In the genomic region with DNA sequence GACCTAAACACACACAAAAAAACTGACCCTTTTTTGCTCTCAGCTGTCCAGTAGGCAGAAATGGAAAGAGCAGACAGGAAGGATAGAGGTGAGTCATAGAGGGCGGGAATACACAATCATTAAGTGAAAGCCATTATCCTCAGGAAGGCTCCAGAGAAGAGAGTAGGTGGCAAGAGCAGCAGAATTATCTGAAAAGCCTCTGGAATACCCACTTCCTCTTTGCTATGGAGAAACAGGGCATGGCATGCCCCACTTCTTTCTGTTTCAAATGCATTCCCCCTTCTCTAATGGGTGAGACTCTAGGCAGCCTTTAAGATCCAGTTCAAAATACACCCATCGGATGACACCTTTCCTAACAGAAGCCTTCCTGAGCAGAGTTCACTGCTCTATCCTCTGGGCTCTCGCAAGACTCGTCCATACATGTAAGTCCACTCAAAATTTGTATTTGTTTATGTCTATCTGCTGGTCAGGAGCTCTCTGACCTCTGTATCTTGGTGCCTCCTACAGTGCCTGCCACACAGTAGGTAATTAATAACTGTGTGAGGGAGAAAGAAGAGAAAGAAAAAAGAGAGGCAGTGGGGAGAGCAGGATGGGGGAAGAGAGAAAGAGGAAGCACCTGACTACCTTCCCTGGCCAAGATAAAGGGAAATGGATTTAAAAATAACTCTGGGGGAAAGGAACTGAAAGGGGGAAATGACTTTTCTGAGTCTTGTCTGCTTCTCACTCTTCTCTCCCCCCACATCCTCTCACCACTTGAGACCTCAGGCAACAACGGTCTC, we compare ENCODE assay signal across 7 cellular contexts. TPM values are rescaled to one million over a fixed set of nuclear protein-coding genes. Genes with fewer than 3 reads are reported as not detected.
A peak's percentile ranks its signal among the peaks of the same experiment; 100 is the strongest.
DNase-seq lines count a peak whose midpoint lies in the region; ATAC-seq and TF ChIP-seq lines count a peak whose summit lies in the region.
"Had no signal": no experiment of that assay in that cellular context is flagged by ENCODE, and none has a peak within 500 bp of the region (broad histone marks: within the 10 kb centered on the region; RNA-seq: fewer than 3 reads in every experiment).

No MANE protein-coding gene starts in this region.

- TF ChIP-seq POLR2A in ovary (IDR thresholded peaks at IDR 0.05), result no peak

- H3K36me3 Mint-ChIP-seq in CD14-positive monocyte, result peaks cover 0 to 3% of the 10 kb centered on the region in 2 donors
- H3K36me3 Mint-ChIP-seq in stimulated activated naive B cell treated with anti-CD40 and anti-IgM and Interleukin-4, amounts not matched to agents 10 μg/mL and 1 μg/mL and 100 μg/mL, for 72 hours, result peaks cover 0 to 5% of the 10 kb centered on the region in 2 donors

- peak overlapping the region; percentile 73 to 89 for H3K4me3 Mint-ChIP-seq in CD14-positive monocyte
- H3K4me3 Mint-ChIP-seq in stimulated activated naive B cell treated with anti-CD40 and anti-IgM and Interleukin-4, amounts not matched to agents 10 μg/mL and 1 μg/mL and 100 μg/mL, for 72 hours, result peak overlapping the region; percentile 47 to 80

- H3K9me3 ChIP-seq in duodenal mucosa (ENCODE audit: control insufficient read depth in 1 of 2, low read length in 2 of 2), result no peaks in the 10 kb centered on the region
- no peaks in the 10 kb centered on the region for H3K9me3 ChIP-seq in ovary

- H3K4me3 ChIP-seq in duodenal mucosa (ENCODE audit: low read depth in 1 of 2, low read length in 2 of 2) (peak overlapping the region; percentile 1 to 2), ovary (no peak overlapping the region)

- H3K27ac Mint-ChIP-seq in CD14-positive monocyte, result peak overlapping the region; percentile 93 to 97 (median 96)
- H3K27ac Mint-ChIP-seq in stimulated activated naive B cell treated with anti-CD40 and anti-IgM and Interleukin-4, amounts not matched to agents 10 μg/mL and 1 μg/mL and 100 μg/mL, for 72 hours, result peak overlapping the region; percentile 94

- TF ChIP-seq CTCF in CD14-positive monocyte (IDR thresholded peaks at IDR 0.05) (no peak), ovary (IDR thresholded peaks at IDR 0.05) (no peak)

- ATAC-seq in GM21367 (IDR thresholded peaks at IDR 0.05; ENCODE audit: unreplicated experiment), result peak; percentile 64
- peak; percentile 87 to 89 for ATAC-seq in stimulated activated naive B cell treated with anti-CD40 and anti-IgM and Interleukin-4, amounts not matched to agents 10 μg/mL and 1 μg/mL and 100 μg/mL, for 72 hours (replicated peaks)

- H3K9ac ChIP-seq in duodenal mucosa (ENCODE audit: low read depth in 1 of 2, low read length in 2 of 2), result no peak overlapping the region
- H3K9ac ChIP-seq: KMS-11 had no signal

- DNase-seq in CD14-positive monocyte (ENCODE audit: low spot score) (no peak), M059J (ENCODE audit: low read depth) (peak; percentile 76), ovary (no peak)
- DNase-seq in stimulated activated naive B cell treated with anti-CD40 and anti-IgM and Interleukin-4, amounts not matched to agents 10 μg/mL and 1 μg/mL and 100 μg/mL, for 72 hours, result peak; percentile 38

- H3K9me3 Mint-ChIP-seq in CD14-positive monocyte, result peaks cover 0 to 2% (median 0%) of the 10 kb centered on the region in 7 donors
- H3K9me3 Mint-ChIP-seq in stimulated activated naive B cell treated with anti-CD40 and anti-IgM and Interleukin-4, amounts not matched to agents 10 μg/mL and 1 μg/mL and 100 μg/mL, for 72 hours, result peaks cover 3% of the 10 kb centered on the region in 2 donors

- peaks cover 0 to 3% of the 10 kb centered on the region in 2 donors for H3K27me3 ChIP-seq in duodenal mucosa (ENCODE audit: control insufficient read depth in 1 of 2, insufficient read depth in 2 of 2, low read length in 2 of 2)
- H3K27me3 ChIP-seq in ovary, result no peaks in the 10 kb centered on the region

- H3K4me1 ChIP-seq in duodenal mucosa (ENCODE audit: control insufficient read depth in 1 of 2, insufficient read depth in 2 of 2, low read length in 2 of 2) (peaks cover 27 to 31% of the 10 kb centered on the region in 2 donors), ovary (ENCODE audit: insufficient read depth) (peaks cover 3% of the 10 kb centered on the region)

- peaks cover 0 to 2% (median 0%) of the 10 kb centered on the region in 3 donors for H3K27me3 Mint-ChIP-seq in CD14-positive monocyte (ENCODE audit: low read depth in 3 of 3)
- no peaks in the 10 kb centered on the region for H3K27me3 Mint-ChIP-seq in stimulated activated naive B cell treated with anti-CD40 and anti-IgM and Interleukin-4, amounts not matched to agents 10 μg/mL and 1 μg/mL and 100 μg/mL, for 72 hours

- peaks cover 60% of the 10 kb centered on the region for H3K4me1 Mint-ChIP-seq in CD14-positive monocyte
- peaks cover 46 to 56% of the 10 kb centered on the region in 2 donors for H3K4me1 Mint-ChIP-seq in stimulated activated naive B cell treated with anti-CD40 and anti-IgM and Interleukin-4, amounts not matched to agents 10 μg/mL and 1 μg/mL and 100 μg/mL, for 72 hours

- 74 to 82% (median 82%) methylated on average over 5 of the region's 5 CpGs for WGBS in ovary, 3 donors

- H3K36me3 ChIP-seq in duodenal mucosa (ENCODE audit: control insufficient read depth in 1 of 2, insufficient read depth in 2 of 2, low read length in 2 of 2) (no peaks in the 10 kb centered on the region), ovary (no peaks in the 10 kb centered on the region)

- H3K27ac ChIP-seq in duodenal mucosa (ENCODE audit: low read depth, low read length) (no peak overlapping the region), ovary (no peak overlapping the region)
- H3K27ac ChIP-seq: KMS-11 had no signal

- no peak for TF ChIP-seq EP300 in ovary (IDR thresholded peaks at IDR 0.05)

- intact Hi-C loops in CD14-positive monocyte (cut with micrococcal nuclease) (no loop called here), ovary (cut with DNase I) (no loop called here)

RNA-seq across cellular contexts. Expression of gene KLHL33, which starts 8.5 kb away (rescaled TPM):
- not detected for polyA plus RNA-seq in CD14-positive monocyte
- not detected in 2 replicates for total RNA-seq in M059J (2014; rRNA removed; shearing (Covaris generic))
- total RNA-seq in ovary, result 1 to 10 TPM in 2 of 7 donors, under 1 TPM in 5; under 0.01 to 1.2 (median 0.72) TPM
- 1 to 10 TPM in 1 of 2 donors, under 1 TPM in 1; 0.73 to 1.1 TPM for polyA plus RNA-seq in ovary

RNA-seq across cellular contexts. Expression of gene TEP1, which starts 14.1 kb away (rescaled TPM):
- polyA plus RNA-seq in CD14-positive monocyte, result 1 to 10 TPM; 2.3 to 7.1 TPM
- total RNA-seq in M059J (2014; rRNA removed; shearing (Covaris generic)), result 14.3 and 16.8 TPM in 2 replicates
- total RNA-seq in ovary, result 10 to 100 TPM in 6 of 7 donors, 1 to 10 TPM in 1; 8.2 to 24.0 (median 18.2) TPM
- polyA plus RNA-seq in ovary, result 10 to 100 TPM in 1 of 2 donors, 1 to 10 TPM in 1; 8.5 to 29.1 TPM

RNA-seq across cellular contexts. Expression of gene OSGEP, which starts 27.2 kb away (rescaled TPM):
- polyA plus RNA-seq in CD14-positive monocyte (10 to 100 TPM; 34.7 to 40.0 TPM), ovary (10 to 100 TPM; 38.1 to 39.4 TPM)
- total RNA-seq in M059J (2014; rRNA removed; shearing (Covaris generic)), result 61.5 and 70.0 TPM in 2 replicates
- total RNA-seq in ovary, result 10 to 100 TPM; 31.8 to 68.8 (median 37.6) TPM

RNA-seq across cellular contexts. Expression of gene APEX1, which starts 27.6 kb away (rescaled TPM):
- 10 to 100 TPM; 69.7 to 85.4 TPM for polyA plus RNA-seq in CD14-positive monocyte
- total RNA-seq in M059J (2014; rRNA removed; shearing (Covaris generic)), result 46.0 and 64.7 TPM in 2 replicates
- 100 to 1,000 TPM; 141 to 172 (median 159) TPM for total RNA-seq in ovary
- 100 to 1,000 TPM; 182 to 292 TPM for polyA plus RNA-seq in ovary

RNA-seq across cellular contexts. Expression of gene PIP4P1, which starts 33.8 kb away (rescaled TPM):
- polyA plus RNA-seq in CD14-positive monocyte, result 10 to 100 TPM; 19.4 to 21.2 TPM
- total RNA-seq in M059J (2014; rRNA removed; shearing (Covaris generic)), result 23.8 and 27.2 TPM in 2 replicates
- 10 to 100 TPM; 11.8 to 32.0 (median 24.2) TPM for total RNA-seq in ovary
- 10 to 100 TPM; 29.7 to 32.9 TPM for polyA plus RNA-seq in ovary

Comparison
In these comparisons a context has a peak if more than half of its experiments do, and no peak if none do; other contexts are left out.
1. DNase-seq: peak in M059J (single experiment) and stimulated activated naive B cell treated with anti-CD40 and anti-IgM and Interleukin-4, amounts not matched to agents 10 μg/mL and 1 μg/mL and 100 μg/mL, for 72 hours (single experiment); none in CD14-positive monocyte (single experiment) and ovary (0 of 5).